Comparison of ENCODE assay signal across 10 cellular contexts in the genomic region with DNA sequence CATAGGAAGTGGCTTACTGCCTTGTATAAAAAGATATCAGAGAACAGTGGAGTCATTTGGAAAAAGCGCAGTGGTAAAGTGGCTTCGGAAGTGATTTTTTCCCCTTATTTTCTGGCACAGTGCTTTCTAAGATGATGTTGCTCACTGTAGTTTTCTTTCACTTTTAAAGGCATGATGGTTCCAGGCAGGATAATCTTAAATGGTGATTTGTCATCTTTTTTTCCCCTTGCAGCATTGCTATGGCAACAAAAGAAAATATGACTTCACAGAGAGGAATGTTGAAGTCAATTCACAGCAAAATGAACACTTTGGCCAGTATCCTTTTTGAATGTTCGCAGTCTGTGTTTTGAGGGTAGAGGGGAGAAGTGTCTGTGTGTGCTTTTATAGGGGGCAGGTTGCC. TPM values are rescaled to one million over a fixed set of nuclear protein-coding genes. Genes with fewer than 3 reads are reported as not detected.
DNase-seq lines count a peak whose midpoint lies in the region; ATAC-seq and TF ChIP-seq lines count a peak whose summit lies in the region.
"Had no signal": no experiment of that assay in that cellular context is flagged by ENCODE, and none has a peak within 500 bp of the region (broad histone marks: within the 10 kb centered on the region; RNA-seq: fewer than 3 reads in every experiment).

No MANE protein-coding gene starts in this region.

- H3K4me2 ChIP-seq in skeletal muscle satellite cell (ENCODE audit: low read length) = peak overlapping the region; percentile 75
- H3K4me2 ChIP-seq: GM23338 had no signal

- peaks cover under 1% of the 10 kb centered on the region for H3K4me1 Mint-ChIP-seq in T-helper 17 cell
- H3K4me1 Mint-ChIP-seq in Calu3 (ENCODE audit: low read depth, unreplicated experiment) = no peaks in the 10 kb centered on the region
- H3K4me1 Mint-ChIP-seq: GM23338 had no signal

- intact Hi-C loops in Calu3 (cut with micrococcal nuclease; ENCODE audit: unreplicated experiment) = no loop called here

- no peak for TF ChIP-seq CTCF in Calu3 (IDR thresholded peaks at IDR 0.05; ENCODE audit: unreplicated experiment)

- H3K27me3 Mint-ChIP-seq in T-helper 17 cell (no peaks in the 10 kb centered on the region), Calu3 (ENCODE audit: unreplicated experiment) (no peaks in the 10 kb centered on the region)

- peaks cover 27% of the 10 kb centered on the region for H3K36me3 ChIP-seq in skeletal muscle satellite cell (ENCODE audit: insufficient read depth, low read length)

- H3K4me3 Mint-ChIP-seq in T-helper 17 cell = no peak overlapping the region
- H3K4me3 Mint-ChIP-seq in Calu3 (ENCODE audit: low read depth, unreplicated experiment) = no peak overlapping the region
- H3K4me3 Mint-ChIP-seq: GM23338 had no signal

- CTCF ChIA-PET in Calu3 (lab: Charles Lee) = no interaction called here

- no TSS peak for BruUV-seq in Calu3 (replicated peaks; lab: Mats Ljungman, UMichigan)

- H3K4me3 ChIP-seq in skeletal muscle satellite cell (ENCODE audit: low read length) = peak overlapping the region; percentile 13
- H3K4me3 ChIP-seq: GM23338 had no signal

- no peaks in the 10 kb centered on the region for H3K27me3 ChIP-seq in skeletal muscle satellite cell (ENCODE audit: control insufficient read depth, insufficient read depth, low read length)

- no peaks in the 10 kb centered on the region for H3K9me3 ChIP-seq in T-helper 17 cell (ENCODE audit: control insufficient read depth, low read length, poor library complexity, severe bottlenecking)
- H3K9me3 ChIP-seq in skeletal muscle satellite cell (replicated peaks; ENCODE audit: low read length) = no peaks in the 10 kb centered on the region

- DNase-seq in EH (ENCODE audit: low read depth) (peak; percentile 94), T-helper 17 cell (no peak), foreskin melanocyte (peak; percentile 71), NCI-H146 treated with DMSO at 0.1 percent for 48 hours (lab: John Stamatoyannopoulos, UW; ENCODE audit: unreplicated experiment) (no peak), Calu3 (no peak)
- DNase-seq: activated CD4-positive, alpha-beta T cell treated with anti-CD3 and anti-CD28 coated beads, Interleukin-2, amount 50 U/mL, for 1 hour had no signal

- H3K27ac Mint-ChIP-seq in T-helper 17 cell (peak overlapping the region; percentile 32), Calu3 (ENCODE audit: unreplicated experiment) (no peak overlapping the region)
- H3K27ac Mint-ChIP-seq: GM23338 had no signal

- H3K4me1 ChIP-seq in skeletal muscle satellite cell (ENCODE audit: control insufficient read depth, insufficient read depth, low read length) = peaks cover 27% of the 10 kb centered on the region

- H3K36me3 Mint-ChIP-seq in T-helper 17 cell (ENCODE audit: low read depth) (peaks cover under 1% of the 10 kb centered on the region), Calu3 (ENCODE audit: insufficient read depth, unreplicated experiment) (peaks cover 19% of the 10 kb centered on the region)

- H3K9ac ChIP-seq in skeletal muscle satellite cell (ENCODE audit: low read depth, low read length) = peak overlapping the region; percentile 59

- no peaks in the 10 kb centered on the region for H3K9me3 Mint-ChIP-seq in Calu3 (ENCODE audit: low read depth, unreplicated experiment)

- ATAC-seq in T-helper 17 cell = no peak
- no peak for ATAC-seq in HG03175 (IDR thresholded peaks at IDR 0.05; ENCODE audit: unreplicated experiment)
- no peak for ATAC-seq in GM21381 (IDR thresholded peaks at IDR 0.05; ENCODE audit: unreplicated experiment)
- ATAC-seq: GM23338 had no signal

RNA-seq across cellular contexts. Expression of a gene that starts 42.5 kb away (rescaled TPM):
- total RNA-seq in T-helper 17 cell = 10 to 100 TPM; 42.8 to 51.1 TPM
- total RNA-seq in skeletal muscle satellite cell (2012; rRNA removed) = 28.9 and 29.7 TPM in 2 replicates
- total RNA-seq in Calu3 (2022) = 47.1 and 58.0 TPM in 2 replicates

Comparison
In these comparisons a context has a peak if more than half of its experiments do, and no peak if none do; other contexts are left out.
1. DNase-seq: peak in EH (single experiment) and foreskin melanocyte (single experiment); none in T-helper 17 cell (0 of 3), NCI-H146 treated with DMSO at 0.1 percent for 48 hours (single experiment) and Calu3 (single experiment).